ENCODE assay signal across 8 cellular contexts in genomic region chr4:118591339-118592046, GRCh38.
DNase-seq lines count a peak whose midpoint lies in the region; ATAC-seq, FAIRE-seq and TF ChIP-seq lines count a peak whose summit lies in the region.
"Not testable (repeated sequence)": the region's sequence is repeated elsewhere in the genome, so short reads cannot be mapped to it uniquely, and the experiment has no call there.

No MANE protein-coding gene starts in this region.

- TF ChIP-seq EP300 in H1 (IDR thresholded peaks at IDR 0.05; ENCODE audit: borderline replicate concordance in 1 of 2, low read depth in 2 of 2, low read length in 2 of 2): peak in 1 of 2 experiments; percentile 85; a peak in 1 of 3 replicates

- H3K79me2 ChIP-seq in H1 (ENCODE audit: control insufficient read depth in 1 of 2, insufficient read depth in 2 of 2, low read length in 2 of 2): not testable (repeated sequence)

- not testable (repeated sequence) for H2BK20ac ChIP-seq in H1 (ENCODE audit: low read length)

- H3K14ac ChIP-seq in H1 (ENCODE audit: insufficient read length): not testable (repeated sequence)

- not testable (repeated sequence) for H4K20me1 ChIP-seq in H1 (replicated peaks in 1 of 2; ENCODE audit: control insufficient read depth in 1 of 2, insufficient read depth in 2 of 2, low read length in 2 of 2)

- H4K8ac ChIP-seq in H1 (ENCODE audit: extremely low read depth, insufficient read depth, low read length): peak overlapping the region; percentile 89; the same call in 1 of the 2 replicates

- H2BK15ac ChIP-seq in H1 (ENCODE audit: low read length): not testable (repeated sequence)

- H2AK5ac ChIP-seq in H1 (ENCODE audit: low read depth, low read length): not testable (repeated sequence)

- H3K4me1 Mint-ChIP-seq in CD8-positive, alpha-beta memory T cell: peaks cover 9 to 16% (median 15%) of the 10 kb centered on the region in 3 donors

- not testable (repeated sequence) for H3K18ac ChIP-seq in H1 (ENCODE audit: extremely low read depth, low read length)

- peak; percentile 75 to 84 for TF ChIP-seq POLR2A in H1 (IDR thresholded peaks at IDR 0.05; ENCODE audit: control extremely low read depth in 1 of 2, low read depth in 2 of 2, low read length in 2 of 2)

- peak; percentile 89 to 96 (median 95) for DNase-seq in CD8-positive, alpha-beta memory T cell
- DNase-seq in NOMO-1 treated with dmso at 0.1 percent for 144 hours (lab: John Stamatoyannopoulos, UW; ENCODE audit: unreplicated experiment) (peak; percentile 94), H1 (ENCODE audit: low read depth in 1 of 2, low spot score in 2 of 2) (peak; percentile 84 to 99), medulla oblongata (ENCODE audit: extremely low spot score) (peak; percentile 93)
- peak; percentile 90 for DNase-seq in activated CD8-positive, alpha-beta memory T cell treated with anti-CD3 and anti-CD28 coated beads, Interleukin-2, amount 50 U/mL, for 24 hours (ENCODE audit: extremely low read depth)
- peak; percentile 91 to 96 (median 94) for DNase-seq in stimulated activated CD4-positive, alpha-beta T cell treated with anti-CD3 and anti-CD28 coated beads, TNF-alpha, amount 100 ng/mL, for 24 hours (ENCODE audit: low read depth in 3 of 3)

- H3K4ac ChIP-seq in H1 (replicated peaks; ENCODE audit: insufficient read length, low read depth, low read length): not testable (repeated sequence)

- peak overlapping the region; percentile 43 for H3K56ac ChIP-seq in H1 (replicated peaks; ENCODE audit: insufficient read length, low read depth, low read length)

- H3K27me3 ChIP-seq in CD8-positive, alpha-beta memory T cell (ENCODE audit: insufficient read depth, low read length, poor library complexity, severe bottlenecking); H1 (replicated peaks in 1 of 4; ENCODE audit: control insufficient read depth in 3 of 4, extremely low read depth in 1 of 4, insufficient read depth in 3 of 4, low read length in 3 of 4): not testable (repeated sequence)

- not testable (repeated sequence) for H4K5ac ChIP-seq in H1 (ENCODE audit: insufficient read length, low read depth, low read length)

- H3K79me1 ChIP-seq in H1 (ENCODE audit: low read depth, low read length): not testable (repeated sequence)

- peak overlapping the region; percentile 91 to 98 (median 97) for H3K4me3 Mint-ChIP-seq in CD8-positive, alpha-beta memory T cell

- peak overlapping the region; percentile 64 for H3K4me3 ChIP-seq in CD8-positive, alpha-beta memory T cell (ENCODE audit: low read length)
- peak overlapping the region; percentile 56 to 85 (median 64) for H3K4me3 ChIP-seq in H1 (ENCODE audit: extremely low read depth in 1 of 4, insufficient read depth in 2 of 4, low read depth in 3 of 4, low read length in 4 of 4)

- H3K27ac Mint-ChIP-seq in CD8-positive, alpha-beta memory T cell: peak overlapping the region; percentile 94 to 100 (median 99)

- 2% methylated on average over 28 of the region's 28 CpGs; no CpG with 5 or more reads in 1 of the 2 experiments for WGBS in H1 (ENCODE audit: extremely low coverage in 1 of 2, insufficient coverage in 1 of 2, insufficient read length in 1 of 2, insufficient replicate concordance in 2 of 2, low coverage in 1 of 2, low lambda C conversion rate in 2 of 2, missing lambda C conversion rate in 1 of 2), 2 experiments

- H3K9me3 Mint-ChIP-seq in CD8-positive, alpha-beta memory T cell: not testable (repeated sequence)

- H3K9me3 ChIP-seq in CD8-positive, alpha-beta memory T cell (ENCODE audit: low read length); H1 (ENCODE audit: insufficient read depth in 2 of 2, low read depth in 1 of 2, low read length in 1 of 2): not testable (repeated sequence)

- peak overlapping the region; percentile 83 for H3K27ac ChIP-seq in CD8-positive, alpha-beta memory T cell (ENCODE audit: low read depth, low read length)
- peak overlapping the region; percentile 84 for H3K27ac ChIP-seq in H1 (ENCODE audit: low read depth, low read length)

- not testable (repeated sequence) for H2BK120ac ChIP-seq in H1 (replicated peaks; ENCODE audit: low read depth, low read length)

- POLR2A ChIA-PET in CD8-positive, alpha-beta memory T cell (lab: Charles Lee): interaction anchor here (0.6 kb wide), 1 partner anchor 103 kb away, joined by 3 read pairs; no protein-coding TSS in a partner anchor
- POLR2A ChIA-PET in H1 (lab: Charles Lee; ENCODE audit: partially characterized antibody): not testable (repeated sequence)

- FAIRE-seq in H1 (lab: Jason Lieb, UNC): not testable (repeated sequence)

- CTCF ChIA-PET in CD8-positive, alpha-beta memory T cell (lab: Charles Lee): interaction anchor here (1.2 kb wide), 1 partner anchor 93 kb away, joined by 3 read pairs; no protein-coding TSS in a partner anchor
- CTCF ChIA-PET in H1 (lab: Charles Lee; ENCODE audit: partially characterized antibody): interaction anchor here (0.6 kb wide), 2 partner anchors 13 to 1033 kb away, joined by 3 to 4 read pairs; no protein-coding TSS in a partner anchor

- ATAC-seq in GM19463 (IDR thresholded peaks at IDR 0.05; ENCODE audit: unreplicated experiment) (peak; percentile 96), HG03575 (IDR thresholded peaks at IDR 0.05; ENCODE audit: extremely low read depth, insufficient number of reproducible peaks, low FRiP score, unreplicated experiment) (peak; percentile 95)

- H2BK12ac ChIP-seq in H1 (ENCODE audit: low read depth, low read length): not testable (repeated sequence)

- H3K27me3 Mint-ChIP-seq in CD8-positive, alpha-beta memory T cell: not testable (repeated sequence)

- not testable (repeated sequence) for TF ChIP-seq RAD21 in H1 (IDR thresholded peaks at IDR 0.05 in 1 of 2, conservative IDR thresholded peaks at IDR 0.05 in 1 of 2; ENCODE audit: low read depth in 2 of 2, low read length in 2 of 2)

- not testable (repeated sequence) for TF ChIP-seq CTCF in H1 (IDR thresholded peaks at IDR 0.05; ENCODE audit: control extremely low read depth in 1 of 3, insufficient read depth in 1 of 3, low read depth in 1 of 3, low read length in 3 of 3)

- H3K9ac ChIP-seq in H1 (replicated peaks in 1 of 4; ENCODE audit: extremely low read depth in 1 of 4, low read depth in 3 of 4, low read length in 3 of 4): peak overlapping the region in 3 of 4 experiments; percentile 82 to 92 (median 89); a peak in 6 of 7 replicates

- H2BK5ac ChIP-seq in H1 (ENCODE audit: low read depth, low read length): not testable (repeated sequence)

- H3K23ac ChIP-seq in H1 (ENCODE audit: insufficient read length): not testable (repeated sequence)

- not testable (repeated sequence) for H3K4me1 ChIP-seq in CD8-positive, alpha-beta memory T cell (ENCODE audit: insufficient read depth, low read length); H1 (replicated peaks in 1 of 4; ENCODE audit: control insufficient read depth in 3 of 4, insufficient read depth in 4 of 4, low read length in 3 of 4)

- H4K91ac ChIP-seq in H1 (replicated peaks; ENCODE audit: insufficient read length, low read length): not testable (repeated sequence)

- H3K36me3 Mint-ChIP-seq in CD8-positive, alpha-beta memory T cell: not testable (repeated sequence)

- peak overlapping the region; percentile 44 to 61 for H3K4me2 ChIP-seq in H1 (ENCODE audit: insufficient read depth in 1 of 2, low read depth in 2 of 2, low read length in 2 of 2)

- not testable (repeated sequence) for H3K36me3 ChIP-seq in CD8-positive, alpha-beta memory T cell (ENCODE audit: insufficient read depth, low read length); H1 (ENCODE audit: control insufficient read depth in 2 of 4, insufficient read depth in 4 of 4, low read length in 3 of 4)

- not testable (repeated sequence) for H3K23me2 ChIP-seq in H1 (ENCODE audit: low read depth, low read length)

- peak overlapping the region; percentile 92 for H2AFZ ChIP-seq in H1 (ENCODE audit: low read length)

TF ChIP-seq in H1, 55 proteins besides CTCF, POLR2A, EP300 and RAD21 (continues in another document):
- 0 out of 2 replicates have a peak, but pooled peaks have one; percentile 26 for TF ChIP-seq SP1 (IDR thresholded peaks at IDR 0.05; ENCODE audit: low read depth, low read length)
- TF ChIP-seq POLR2AphosphoS5 (IDR thresholded peaks at IDR 0.05; ENCODE audit: low read depth, low read length): peak; percentile 87
- 0 out of 2 replicates have a peak, but pooled peaks have one; percentile 23 for TF ChIP-seq SP4 (IDR thresholded peaks at IDR 0.05; ENCODE audit: low read length)
- TF ChIP-seq SRF (IDR thresholded peaks at IDR 0.05; ENCODE audit: low read depth, low read length): peak; percentile 90
- TF ChIP-seq RFX5 (IDR thresholded peaks at IDR 0.05; ENCODE audit: borderline replicate concordance, low read depth, low read length): peak; percentile 63; the same call in 1 of the 2 replicates
- peak; percentile 71 for TF ChIP-seq PHF8 (conservative IDR thresholded peaks at IDR 0.05; ENCODE audit: low read depth, low read length)
- TF ChIP-seq SIN3A (conservative IDR thresholded peaks at IDR 0.05 in 1 of 2, IDR thresholded peaks at IDR 0.05 in 1 of 2; ENCODE audit: low read depth in 1 of 2, low read length in 2 of 2): peak in 1 of 2 experiments; percentile 61; a peak in 1 of 4 replicates
- peak; percentile 74 for TF ChIP-seq BRCA1 (IDR thresholded peaks at IDR 0.05; ENCODE audit: low read depth, low read length)
- peak; percentile 82 for TF ChIP-seq TBP (IDR thresholded peaks at IDR 0.05; ENCODE audit: low read depth, low read length)
- peak; percentile 96 for TF ChIP-seq ATF3 (IDR thresholded peaks at IDR 0.05; ENCODE audit: insufficient read depth, low read depth, low read length)
- peak; percentile 72 for TF ChIP-seq JUND (IDR thresholded peaks at IDR 0.05; ENCODE audit: low read length)
- TF ChIP-seq CREB1 (IDR thresholded peaks at IDR 0.05): peak; percentile 98
- peak; percentile 52; the same call in 1 of the 2 replicates for TF ChIP-seq CHD2 (IDR thresholded peaks at IDR 0.05; ENCODE audit: low read length)
- TF ChIP-seq MAX (IDR thresholded peaks at IDR 0.05): peak; percentile 37; the same call in 1 of the 2 replicates
- peak; percentile 100 for TF ChIP-seq KDM4A (IDR thresholded peaks at IDR 0.05; ENCODE audit: low read depth, low read length, severe bottlenecking)
- 0 out of 2 replicates have a peak, but pooled peaks have one; percentile 24 for TF ChIP-seq GTF2F1 (IDR thresholded peaks at IDR 0.05; ENCODE audit: borderline replicate concordance, low read depth, low read length)
- TF ChIP-seq KDM5A (IDR thresholded peaks at IDR 0.05; ENCODE audit: low read length): peak; percentile 61; the same call in 1 of the 2 replicates

Comparison
In these comparisons a context has a peak if more than half of its experiments do, and no peak if none do; other contexts are left out.
1. Peak in every context shown above with its lines: DNase-seq, ATAC-seq, H3K4me3 ChIP-seq and H3K27ac ChIP-seq.